Comparison of ENCODE assay signal across 8 cellular contexts in genomic region chr4:49149006-49149975, GRCh38.
A peak's percentile ranks its signal among the peaks of the same experiment; 100 is the strongest.
DNase-seq lines count a peak whose midpoint lies in the region; ATAC-seq and TF ChIP-seq lines count a peak whose summit lies in the region.
"Not testable (repeated sequence)": the region's sequence is repeated elsewhere in the genome, so short reads cannot be mapped to it uniquely, and the experiment has no call there.

No MANE protein-coding gene starts in this region.

- not testable (repeated sequence) for H3K4me1 Mint-ChIP-seq in activated T-helper 2 cell treated with anti-CD3 and anti-CD28 coated beads, Interferon-gamma antibody, Interleukin-2, Interleukin-4, amounts not matched to agents 10 μg/mL and 5 μg/mL and 100 μg/mL, durations not matched to agents 14 hours and 24 hours and 36 hours (ENCODE audit: low read depth); stimulated activated memory B cell treated with anti-CD40 and anti-IgM and Interleukin-4, amounts not matched to agents 10 μg/mL and 1 μg/mL and 100 μg/mL, for 72 hours

- H3K9me3 ChIP-seq in Karpas-422 (ENCODE audit: low read length) = peaks cover 30% of the 10 kb centered on the region

- DNase-seq in GM04504 (ENCODE audit: low read depth) (peak; percentile 26), Karpas-422 (peak; percentile 89), fibroblast of mammary gland (ENCODE audit: low read depth) (peak; percentile 90)
- DNase-seq in activated T-helper 2 cell treated with anti-CD3 and anti-CD28 coated beads, Interferon-gamma antibody, Interleukin-2, Interleukin-4, amounts not matched to agents 10 μg/mL and 5 μg/mL and 100 μg/mL, durations not matched to agents 14 hours and 24 hours and 36 hours (ENCODE audit: low spot score) = peak; percentile 15
- DNase-seq in left lobe of liver (ENCODE audit: low spot score) = not testable (repeated sequence)

- H3K79me2 ChIP-seq in Karpas-422 (ENCODE audit: low read length) = not testable (repeated sequence)

- not testable (repeated sequence) for H3K9ac ChIP-seq in Karpas-422 (ENCODE audit: low read length)

- not testable (repeated sequence) for H3K9me2 ChIP-seq in Karpas-422 (replicated peaks; ENCODE audit: insufficient read depth, low read length)

- peak overlapping the region; percentile 10; the same call in 1 of the 2 replicates for H3K4me3 ChIP-seq in Karpas-422 (ENCODE audit: low read length)
- not testable (repeated sequence) for H3K4me3 ChIP-seq in fibroblast of mammary gland (ENCODE audit: control insufficient read depth, low read depth, low read length)

- H3K27ac Mint-ChIP-seq in activated T-helper 2 cell treated with anti-CD3 and anti-CD28 coated beads, Interferon-gamma antibody, Interleukin-2, Interleukin-4, amounts not matched to agents 10 μg/mL and 5 μg/mL and 100 μg/mL, durations not matched to agents 14 hours and 24 hours and 36 hours; stimulated activated memory B cell treated with anti-CD40 and anti-IgM and Interleukin-4, amounts not matched to agents 10 μg/mL and 1 μg/mL and 100 μg/mL, for 72 hours: not testable (repeated sequence)

- H3K36me3 ChIP-seq in Karpas-422 (ENCODE audit: insufficient read depth, low read length) = not testable (repeated sequence)

- not testable (repeated sequence) for H3K27me3 Mint-ChIP-seq in activated T-helper 2 cell treated with anti-CD3 and anti-CD28 coated beads, Interferon-gamma antibody, Interleukin-2, Interleukin-4, amounts not matched to agents 10 μg/mL and 5 μg/mL and 100 μg/mL, durations not matched to agents 14 hours and 24 hours and 36 hours (ENCODE audit: low read depth); stimulated activated memory B cell treated with anti-CD40 and anti-IgM and Interleukin-4, amounts not matched to agents 10 μg/mL and 1 μg/mL and 100 μg/mL, for 72 hours

- ATAC-seq in GM21423 (IDR thresholded peaks at IDR 0.05; ENCODE audit: unreplicated experiment) = peak; percentile 75
- peak; percentile 74 for ATAC-seq in HG03039 (IDR thresholded peaks at IDR 0.05; ENCODE audit: unreplicated experiment)
- ATAC-seq in left lobe of liver = peak; percentile 84
- peak; percentile 91 for ATAC-seq in stimulated activated memory B cell treated with anti-CD40 and anti-IgM and Interleukin-4, amounts not matched to agents 10 μg/mL and 1 μg/mL and 100 μg/mL, for 72 hours

- TF ChIP-seq CTCF in fibroblast of mammary gland (conservative IDR thresholded peaks at IDR 0.05; ENCODE audit: control insufficient read depth, insufficient read depth, low read depth, low read length) = not testable (repeated sequence)

- H3K4me1 ChIP-seq in Karpas-422 (ENCODE audit: low read length) = not testable (repeated sequence)

- intact Hi-C loops in activated T-helper 2 cell treated with anti-CD3 and anti-CD28 coated beads, Interferon-gamma antibody, Interleukin-2, Interleukin-4, amounts not matched to agents 10 μg/mL and 5 μg/mL and 100 μg/mL, durations not matched to agents 14 hours and 24 hours and 36 hours (cut with micrococcal nuclease) = not testable (repeated sequence)

- H3K27me3 ChIP-seq in Karpas-422 (ENCODE audit: low read length) = not testable (repeated sequence)

- H4K20me1 ChIP-seq in Karpas-422 (ENCODE audit: insufficient read depth, low read depth, low read length) = not testable (repeated sequence)

- not testable (repeated sequence) for H3K4me3 Mint-ChIP-seq in activated T-helper 2 cell treated with anti-CD3 and anti-CD28 coated beads, Interferon-gamma antibody, Interleukin-2, Interleukin-4, amounts not matched to agents 10 μg/mL and 5 μg/mL and 100 μg/mL, durations not matched to agents 14 hours and 24 hours and 36 hours (ENCODE audit: low read depth); stimulated activated memory B cell treated with anti-CD40 and anti-IgM and Interleukin-4, amounts not matched to agents 10 μg/mL and 1 μg/mL and 100 μg/mL, for 72 hours

- not testable (repeated sequence) for H3K27ac ChIP-seq in Karpas-422 (ENCODE audit: low read length)

- peaks cover 51% of the 10 kb centered on the region for H3K36me3 Mint-ChIP-seq in activated T-helper 2 cell treated with anti-CD3 and anti-CD28 coated beads, Interferon-gamma antibody, Interleukin-2, Interleukin-4, amounts not matched to agents 10 μg/mL and 5 μg/mL and 100 μg/mL, durations not matched to agents 14 hours and 24 hours and 36 hours (ENCODE audit: low read depth)
- H3K36me3 Mint-ChIP-seq in stimulated activated memory B cell treated with anti-CD40 and anti-IgM and Interleukin-4, amounts not matched to agents 10 μg/mL and 1 μg/mL and 100 μg/mL, for 72 hours = peaks cover 37% of the 10 kb centered on the region

- H3K4me2 ChIP-seq in Karpas-422 (ENCODE audit: low read depth, low read length, poor library complexity, severe bottlenecking) = not testable (repeated sequence)

- H3K9me3 Mint-ChIP-seq in activated T-helper 2 cell treated with anti-CD3 and anti-CD28 coated beads, Interferon-gamma antibody, Interleukin-2, Interleukin-4, amounts not matched to agents 10 μg/mL and 5 μg/mL and 100 μg/mL, durations not matched to agents 14 hours and 24 hours and 36 hours = peaks cover 87% of the 10 kb centered on the region
- H3K9me3 Mint-ChIP-seq in stimulated activated memory B cell treated with anti-CD40 and anti-IgM and Interleukin-4, amounts not matched to agents 10 μg/mL and 1 μg/mL and 100 μg/mL, for 72 hours = peaks cover 89% of the 10 kb centered on the region

- not testable (repeated sequence) for H2AFZ ChIP-seq in Karpas-422 (ENCODE audit: low read length)
